In the genomic region with DNA sequence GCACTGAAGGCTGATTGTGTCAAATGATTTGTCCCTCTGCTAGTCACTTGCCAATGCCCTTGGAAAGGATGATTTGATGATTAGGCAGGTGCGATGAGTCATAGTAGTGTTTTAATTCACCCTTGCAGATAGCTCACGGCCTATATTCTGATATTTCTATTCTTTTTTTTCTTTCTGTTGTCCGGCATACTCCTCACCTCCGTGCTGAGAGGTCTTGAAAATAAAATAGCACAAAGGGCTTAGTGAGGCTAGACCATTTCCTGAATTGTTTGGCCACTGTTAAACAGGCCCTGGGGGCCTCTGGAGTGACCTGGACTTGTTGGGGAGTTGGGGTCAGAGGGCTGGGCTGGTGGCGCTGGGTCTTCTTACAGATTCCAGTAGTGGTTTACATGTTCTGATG, we compare ENCODE assay signal across 8 cellular contexts.
DNase-seq lines count a peak whose midpoint lies in the region; ATAC-seq, FAIRE-seq and TF ChIP-seq lines count a peak whose summit lies in the region.

No MANE protein-coding gene starts in this region.

- H3K27ac Mint-ChIP-seq in CD4-positive, alpha-beta T cell = peak overlapping the region; percentile 79

- no peak for DNase-seq in CD4-positive, alpha-beta T cell
- peak; percentile 18 for DNase-seq in SW480 (ENCODE audit: low spot score)
- no peak for DNase-seq in esophagus muscularis mucosa (ENCODE audit: extremely low spot score)
- peak; percentile 75 for DNase-seq in posterior vena cava (ENCODE audit: low spot score)
- no peak for DNase-seq in RCC 7860 (ENCODE audit: low spot score)
- DNase-seq in AML-193 (lab: John Stamatoyannopoulos, UW) = no peak
- DNase-seq in H4 (ENCODE audit: low spot score) = no peak

- no peaks in the 10 kb centered on the region for H3K9me3 Mint-ChIP-seq in CD4-positive, alpha-beta T cell

- intact Hi-C loops in CD4-positive, alpha-beta T cell (cut with DNase I, micrococcal nuclease) = no loop called here
- intact Hi-C loops in esophagus muscularis mucosa (cut with DNase I) (no loop called here), posterior vena cava (cut with DNase I) (no loop called here)

- TF ChIP-seq EP300 in esophagus muscularis mucosa (IDR thresholded peaks at IDR 0.05) = no peak

- no peaks in the 10 kb centered on the region for H3K27me3 Mint-ChIP-seq in CD4-positive, alpha-beta T cell

- no peak for TF ChIP-seq CTCF in CD4-positive, alpha-beta T cell (IDR thresholded peaks at IDR 0.05)
- no peak for TF ChIP-seq CTCF in esophagus muscularis mucosa (IDR thresholded peaks at IDR 0.05)

- no peak for TF ChIP-seq POLR2A in esophagus muscularis mucosa (IDR thresholded peaks at IDR 0.05; ENCODE audit: low read depth)

- 45% methylated on average over 5 of the region's 5 CpGs for WGBS in esophagus muscularis mucosa

- peak overlapping the region; percentile 55 for H3K27ac ChIP-seq in CD4-positive, alpha-beta T cell (ENCODE audit: low read depth, low read length)
- H3K27ac ChIP-seq in esophagus muscularis mucosa (replicated peaks in 1 of 4) = peak overlapping the region; percentile 97 to 100 (median 98)

- no peak overlapping the region for H3K4me3 ChIP-seq in esophagus muscularis mucosa

- H3K9me3 ChIP-seq in CD4-positive, alpha-beta T cell (ENCODE audit: control insufficient read depth, low read length) = no peaks in the 10 kb centered on the region
- no peaks in the 10 kb centered on the region for H3K9me3 ChIP-seq in esophagus muscularis mucosa

- H3K4me3 Mint-ChIP-seq in CD4-positive, alpha-beta T cell = peak overlapping the region; percentile 59

- peaks cover 91 to 97% (median 96%) of the 10 kb centered on the region in 4 donors for H3K4me1 ChIP-seq in esophagus muscularis mucosa

- peaks cover 83% of the 10 kb centered on the region for H3K4me1 Mint-ChIP-seq in CD4-positive, alpha-beta T cell (ENCODE audit: low read depth)

- no peak for ATAC-seq in CD4-positive, alpha-beta T cell (ENCODE audit: poor library complexity)
- ATAC-seq in HG03135 (IDR thresholded peaks at IDR 0.05; ENCODE audit: unreplicated experiment) = no peak

- CTCF ChIA-PET in CD4-positive, alpha-beta T cell (lab: Charles Lee) = interaction anchor here (0.5 to 1.7 kb wide), 2 partner anchors 38 to 102 kb away, joined by 3 to 7 read pairs; no protein-coding TSS in a partner anchor

- H3K27me3 ChIP-seq in CD4-positive, alpha-beta T cell (ENCODE audit: control insufficient read depth, insufficient read depth, low read length) = no peaks in the 10 kb centered on the region
- no peaks in the 10 kb centered on the region for H3K27me3 ChIP-seq in esophagus muscularis mucosa

- H3K36me3 Mint-ChIP-seq in CD4-positive, alpha-beta T cell (ENCODE audit: low read depth) = no peaks in the 10 kb centered on the region

- peaks cover 16 to 39% (median 30%) of the 10 kb centered on the region in 4 donors for H3K36me3 ChIP-seq in esophagus muscularis mucosa

- no peak for FAIRE-seq in RCC 7860 (lab: Jason Lieb, UNC)

- POLR2A ChIA-PET in CD4-positive, alpha-beta T cell (lab: Charles Lee) = interaction anchor here (0.8 to 6.3 kb wide), 16 partner anchors 10 to 102 kb away, joined by 3 to 53 read pairs (median 6); a partner anchor contains a TSS

Comparison
In these comparisons a context has a peak if more than half of its experiments do, and no peak if none do; other contexts are left out.
1. DNase-seq: peak in SW480 (single experiment) and posterior vena cava (single experiment); none in CD4-positive, alpha-beta T cell (0 of 10), esophagus muscularis mucosa (single experiment), RCC 7860 (single experiment), AML-193 (0 of 2) and H4 (single experiment).